ENCODE assay signal across 10 cellular contexts in the genomic region with DNA sequence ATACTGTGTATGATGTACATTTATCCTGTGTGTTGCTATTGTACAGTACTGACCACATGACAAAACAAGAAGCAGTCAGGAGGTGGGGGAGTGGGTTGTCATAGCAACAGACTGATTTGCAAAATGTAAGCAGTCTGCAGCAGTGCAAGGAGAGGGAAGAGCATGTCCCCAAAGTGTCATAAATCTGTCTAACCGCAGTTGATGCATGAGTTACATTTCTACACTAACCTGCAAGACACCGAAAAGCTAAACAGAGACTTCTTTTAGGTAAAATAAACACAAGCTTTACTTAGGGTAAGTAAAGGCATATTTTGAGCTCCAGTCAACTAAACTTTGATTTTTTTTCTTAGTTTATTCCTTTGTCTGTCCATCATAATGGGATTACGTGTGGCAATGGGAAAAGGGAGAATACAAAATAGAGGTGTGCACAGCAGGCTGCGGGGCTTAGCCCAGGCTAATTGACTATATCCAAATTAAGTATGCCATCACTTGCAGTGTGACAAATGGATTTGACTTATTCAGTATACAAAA.
DNase-seq lines count a peak whose midpoint lies in the region.
"Had no signal": no experiment of that assay in that cellular context is flagged by ENCODE, and none has a peak within 500 bp of the region (broad histone marks: within the 10 kb centered on the region; RNA-seq: fewer than 3 reads in every experiment).

No MANE protein-coding gene starts in this region.

- no peak overlapping the region for H3K18ac ChIP-seq in mesendoderm (ENCODE audit: low read length)

- H3K27ac ChIP-seq in mesendoderm (ENCODE audit: low read depth, low read length), result no peak overlapping the region
- H3K27ac ChIP-seq in effector memory CD4-positive, alpha-beta T cell (ENCODE audit: insufficient read depth, low read length, poor library complexity, severe bottlenecking), result no peak overlapping the region

- WGBS in mesendoderm (ENCODE audit: extremely low coverage, insufficient coverage, low lambda C conversion rate), result no CpG with 5 or more reads among the region's 4 CpGs

- H3K9me3 ChIP-seq in effector memory CD4-positive, alpha-beta T cell (ENCODE audit: control insufficient read depth, low read length), result no peaks in the 10 kb centered on the region
- H3K9me3 ChIP-seq: thoracic aorta had no signal

- H3K9ac ChIP-seq in mesendoderm (ENCODE audit: low read length), result no peak overlapping the region

- H4K8ac ChIP-seq in mesendoderm (ENCODE audit: low read depth, low read length), result no peak overlapping the region

- H2BK120ac ChIP-seq in mesendoderm (ENCODE audit: low read depth, low read length), result no peak overlapping the region

- in situ Hi-C loops in Caki2 (cut with HindIII; ENCODE audit: low pct_unique_long_range_greater_than_20kb, low sequenced_read_pairs), result no loop called here
- in situ Hi-C loops in SK-MEL-5 (cut with HindIII; ENCODE audit: low pct_unique_long_range_greater_than_20kb, low sequenced_read_pairs), result no loop called here

- H3K56ac ChIP-seq in mesendoderm (ENCODE audit: low read length), result no peak overlapping the region

- H3K27me3 ChIP-seq in mesendoderm (ENCODE audit: insufficient read depth, low read length, poor library complexity), result no peaks in the 10 kb centered on the region
- H3K27me3 ChIP-seq in effector memory CD4-positive, alpha-beta T cell (replicated peaks; ENCODE audit: control insufficient read depth, insufficient read depth, low read length, poor library complexity, severe bottlenecking), result no peaks in the 10 kb centered on the region

- H4K5ac ChIP-seq in mesendoderm (ENCODE audit: low read length), result no peak overlapping the region

- H3K4me3 ChIP-seq in mesendoderm (ENCODE audit: low read length), result no peak overlapping the region
- no peak overlapping the region for H3K4me3 ChIP-seq in effector memory CD4-positive, alpha-beta T cell (ENCODE audit: insufficient read depth, low read depth, low read length, poor library complexity, severe bottlenecking)
- H3K4me3 ChIP-seq: thoracic aorta had no signal

- no peak overlapping the region for H3K23ac ChIP-seq in mesendoderm (ENCODE audit: low read length)

- H3K79me1 ChIP-seq in mesendoderm (ENCODE audit: low read length), result no peaks in the 10 kb centered on the region

- H3K79me2 ChIP-seq in mesendoderm (ENCODE audit: control insufficient read depth, insufficient read depth, low read length), result no peaks in the 10 kb centered on the region

- no peak overlapping the region for H2BK5ac ChIP-seq in mesendoderm (ENCODE audit: low read length)

- H3K4me2 ChIP-seq in mesendoderm (ENCODE audit: low read length), result no peak overlapping the region

- H3K4ac ChIP-seq in mesendoderm (ENCODE audit: low read depth, low read length), result no peak overlapping the region

- peak; percentile 79 for DNase-seq in Caki2 (ENCODE audit: low read depth)
- peak; percentile 73 for DNase-seq in M059J (ENCODE audit: low read depth)
- peak; percentile 93 for DNase-seq in SK-MEL-5 (ENCODE audit: low read depth, low spot score)
- peak; percentile 56 for DNase-seq in mesendoderm
- no peak for DNase-seq in NCI-H1694 treated with DMSO at 0.1 percent for 48 hours (lab: John Stamatoyannopoulos, UW)
- no peak for DNase-seq in inferior parietal cortex (ENCODE audit: extremely low spot score)
- no peak for DNase-seq in effector memory CD4-positive, alpha-beta T cell
- no peak for DNase-seq in NCI-H446 treated with DMSO at 0.1 percent for 48 hours (lab: John Stamatoyannopoulos, UW)
- DNase-seq: NCI-H1694 had no signal

- no peaks in the 10 kb centered on the region for H3K36me3 ChIP-seq in mesendoderm (ENCODE audit: control insufficient read depth, insufficient read depth, low read length)
- H3K36me3 ChIP-seq in effector memory CD4-positive, alpha-beta T cell (ENCODE audit: control insufficient read depth, insufficient read depth, low read length), result no peaks in the 10 kb centered on the region

- H2AK5ac ChIP-seq in mesendoderm (ENCODE audit: low read length), result no peak overlapping the region

- no peaks in the 10 kb centered on the region for H3K4me1 ChIP-seq in mesendoderm (ENCODE audit: control insufficient read depth, low read depth, low read length)
- H3K4me1 ChIP-seq in effector memory CD4-positive, alpha-beta T cell (ENCODE audit: control insufficient read depth, insufficient read depth, low read length, poor library complexity, severe bottlenecking), result no peaks in the 10 kb centered on the region

- H2BK15ac ChIP-seq in mesendoderm (replicated peaks; ENCODE audit: low read depth), result no peak overlapping the region

Comparison
In these comparisons a context has a peak if more than half of its experiments do, and no peak if none do; other contexts are left out.
1. DNase-seq: peak in Caki2 (single experiment), M059J (single experiment), SK-MEL-5 (single experiment) and mesendoderm (single experiment); none in NCI-H1694 treated with DMSO at 0.1 percent for 48 hours (single experiment), inferior parietal cortex (single experiment), effector memory CD4-positive, alpha-beta T cell (0 of 3) and NCI-H446 treated with DMSO at 0.1 percent for 48 hours (single experiment).